9 cellular contexts compared by ENCODE assay signal in genomic region chr11:45021692-45022130, GRCh38.
DNase-seq lines count a peak whose midpoint lies in the region; ATAC-seq and TF ChIP-seq lines count a peak whose summit lies in the region.
"Had no signal": no experiment of that assay in that cellular context is flagged by ENCODE, and none has a peak within 500 bp of the region (broad histone marks: within the 10 kb centered on the region; RNA-seq: fewer than 3 reads in every experiment).

No MANE protein-coding gene starts in this region.

- H3K4me1 Mint-ChIP-seq in osteocyte (ENCODE audit: unreplicated experiment) = peaks cover 36% of the 10 kb centered on the region

- no peaks in the 10 kb centered on the region for H3K36me3 Mint-ChIP-seq in osteocyte (ENCODE audit: unreplicated experiment)

- peak overlapping the region in 3 of 4 donors; percentile 64 to 74 (median 68) for H3K27ac ChIP-seq in gastroesophageal sphincter

- H3K27ac Mint-ChIP-seq in osteocyte (ENCODE audit: unreplicated experiment) = peak overlapping the region; percentile 47

- DNase-seq in DMS79 treated with DMSO at 0.1 percent for 48 hours (lab: John Stamatoyannopoulos, UW) (peak; percentile 49), NCI-H2171 (lab: John Stamatoyannopoulos, UW) (peak; percentile 78), osteocyte (ENCODE audit: extremely low spot score, unreplicated experiment) (no peak), activated gamma-delta T cell treated with Interleukin-2 at 50 U/mL for 16 hours (no peak), T1000 (lab: John Stamatoyannopoulos, UW) (no peak), GM13977 (ENCODE audit: low spot score) (no peak)
- DNase-seq: SIG-M5 had no signal

- no peak overlapping the region for H3K4me3 Mint-ChIP-seq in osteocyte (ENCODE audit: unreplicated experiment)

- in situ Hi-C loops in GM13977 (cut with MboI; ENCODE audit: low pct_unique_long_range_greater_than_20kb, low sequenced_read_pairs, unreplicated experiment) = no loop called here

- TF ChIP-seq CTCF in gastroesophageal sphincter (IDR thresholded peaks at IDR 0.05) = peak in 2 of 4 experiments; percentile 30 to 44
- peak; percentile 16 for TF ChIP-seq CTCF in osteocyte (IDR thresholded peaks at IDR 0.05)
- no peak for TF ChIP-seq CTCF in GM13977 (IDR thresholded peaks at IDR 0.05; ENCODE audit: extremely low read depth, insufficient read depth, missing control alignments)

- WGBS in gastroesophageal sphincter (ENCODE audit: low coverage in 1 of 2), 2 donors = 3% methylated on average over 8 of the region's 9 CpGs; no CpG with 5 or more reads in 1 of the 2 donors

- no peak for TF ChIP-seq POLR2A in gastroesophageal sphincter (IDR thresholded peaks at IDR 0.05)

- ATAC-seq in gastroesophageal sphincter (peak; percentile 91), HG02610 (IDR thresholded peaks at IDR 0.05; ENCODE audit: unreplicated experiment) (no peak)

- H3K4me3 ChIP-seq in gastroesophageal sphincter = no peak overlapping the region

- H3K9me3 Mint-ChIP-seq in osteocyte (ENCODE audit: unreplicated experiment) = peaks cover 5% of the 10 kb centered on the region

- H3K27me3 Mint-ChIP-seq in osteocyte (ENCODE audit: unreplicated experiment) = peaks cover 14% of the 10 kb centered on the region

- H3K27me3 ChIP-seq in gastroesophageal sphincter = no peaks in the 10 kb centered on the region

- peaks cover 0 to 39% (median 20%) of the 10 kb centered on the region in 3 donors for H3K4me1 ChIP-seq in gastroesophageal sphincter

- H3K9me3 ChIP-seq in gastroesophageal sphincter = no peaks in the 10 kb centered on the region

- H3K36me3 ChIP-seq in gastroesophageal sphincter = no peaks in the 10 kb centered on the region

- TF ChIP-seq EP300 in gastroesophageal sphincter (IDR thresholded peaks at IDR 0.05) = no peak

Comparison
In these comparisons a context has a peak if more than half of its experiments do, and no peak if none do; other contexts are left out.
1. DNase-seq: peak in DMS79 treated with DMSO at 0.1 percent for 48 hours (single experiment) and NCI-H2171 (single experiment); none in osteocyte (single experiment), activated gamma-delta T cell treated with Interleukin-2 at 50 U/mL for 16 hours (single experiment), T1000 (single experiment) and GM13977 (single experiment).